ENCODE assay signal across 28 cellular contexts in genomic region chr11:104782377-104782754, GRCh38.
"Had no signal": no experiment of that assay in that cellular context is flagged by ENCODE, and none has a peak within 500 bp of the region (broad histone marks: within the 10 kb centered on the region; RNA-seq: fewer than 3 reads in every experiment).

No MANE protein-coding gene starts in this region.

- FAIRE-seq: bronchial epithelial cell, frontal cortex had no signal

- H3K4me3 Mint-ChIP-seq: activated CD4-positive, alpha-beta memory T cell treated with anti-CD3 and anti-CD28 coated beads, Interleukin-2, amount 10 ng/mL, durations not matched to agents 7 days and 5 days; activated CD4-positive, alpha-beta T cell treated with anti-CD3 and anti-CD28 coated beads, Interleukin-2, amount 10 ng/mL, durations not matched to agents 24 days and 14 days; activated naive CD4-positive, alpha-beta T cell treated with anti-CD3 and anti-CD28 coated beads, Interleukin-2, amount 50 U/mL, for 24 hours; activated naive CD8-positive, alpha-beta T cell treated with anti-CD3 and anti-CD28 coated beads, Interleukin-2, amount 50 U/mL, for 24 hours; activated T-cell treated with anti-CD3 and anti-CD28 coated beads, Interleukin-2, amount 50 U/mL, for 24 hours; central memory CD8-positive, alpha-beta T cell; dendritic cell treated with granulocyte-macrophage colony-stimulating factor and Interleukin-4, amounts not matched to agents 40 ng/mL and 50 ng/mL, for 4 days; immature natural killer cell; naive thymus-derived CD4-positive, alpha-beta T cell; stimulated activated effector memory CD8-positive, alpha-beta T cell treated with anti-CD3 and anti-CD28 coated beads, Interleukin-12 subunit alpha, Interleukin-12 subunit beta, amount 100 ng/mL, for 72 hours; stimulated activated naive CD8-positive, alpha-beta T cell treated with anti-CD3 and anti-CD28 coated beads, Interleukin-15, Interleukin-2, amounts not matched to agents 100 ng/mL and 50 ng/mL, for 24 hours; T-helper 1 cell treated with Interleukin-12 subunit alpha and Interleukin-12 subunit beta and Interleukin-4 antibody, amounts not matched to agents 30 μg/mL and 1 μg/mL, for 36 hours; type B pancreatic cell had no signal

- H3K36me3 Mint-ChIP-seq: activated naive CD4-positive, alpha-beta T cell treated with anti-CD3 and anti-CD28 coated beads, Interleukin-2, amount 50 U/mL, for 24 hours; immature natural killer cell; naive thymus-derived CD4-positive, alpha-beta T cell; stimulated activated effector memory CD8-positive, alpha-beta T cell treated with anti-CD3 and anti-CD28 coated beads, Interleukin-12 subunit alpha, Interleukin-12 subunit beta, amount 100 ng/mL, for 72 hours had no signal

- DNase-seq: activated CD4-positive, alpha-beta memory T cell treated with anti-CD3 and anti-CD28 coated beads, Interleukin-2, amount 10 ng/mL, durations not matched to agents 7 days and 5 days; activated CD4-positive, alpha-beta T cell treated with anti-CD3 and anti-CD28 coated beads, Interleukin-2, amount 10 ng/mL, durations not matched to agents 24 days and 14 days; activated CD4-positive, CD25-positive, alpha-beta regulatory T cell treated with anti-CD3 and anti-CD28 coated beads, Interleukin-2, amount 50 U/mL, for 72 hours; activated CD8-positive, alpha-beta memory T cell treated with anti-CD3 and anti-CD28 coated beads, Interleukin-2, amount 50 U/mL, for 48 hours; activated gamma-delta T cell; activated naive CD8-positive, alpha-beta T cell treated with anti-CD3 and anti-CD28 coated beads, Interleukin-2, amount 50 U/mL, for 24 hours; activated T-cell treated with anti-CD3 and anti-CD28 coated beads, Interleukin-2, amount 50 U/mL, for 24 hours; esophagus squamous epithelium; immature natural killer cell; midbrain; naive thymus-derived CD4-positive, alpha-beta T cell; ovary; stimulated activated CD4-positive, alpha-beta T cell treated with anti-CD3 and anti-CD28 coated beads, Interleukin-12 subunit alpha, Interleukin-12 subunit beta, amount 100 ng/mL, for 4 hours; stimulated activated CD4-positive, alpha-beta T cell treated with anti-CD3 and anti-CD28 coated beads, Interleukin-4, amount 100 ng/mL, for 24 hours; T-helper 9 cell; uterus; WERI-Rb-1 had no signal

- H3K4me1 Mint-ChIP-seq: activated CD4-positive, alpha-beta memory T cell treated with anti-CD3 and anti-CD28 coated beads, Interleukin-2, amount 10 ng/mL, durations not matched to agents 7 days and 5 days; activated CD4-positive, alpha-beta T cell treated with anti-CD3 and anti-CD28 coated beads, Interleukin-2, amount 10 ng/mL, durations not matched to agents 24 days and 14 days; activated naive CD8-positive, alpha-beta T cell treated with anti-CD3 and anti-CD28 coated beads, Interleukin-2, amount 50 U/mL, for 24 hours; central memory CD8-positive, alpha-beta T cell; immature natural killer cell; stimulated activated effector memory CD8-positive, alpha-beta T cell treated with anti-CD3 and anti-CD28 coated beads, Interleukin-12 subunit alpha, Interleukin-12 subunit beta, amount 100 ng/mL, for 72 hours had no signal

- H3K27ac Mint-ChIP-seq: activated CD4-positive, alpha-beta memory T cell treated with anti-CD3 and anti-CD28 coated beads, Interleukin-2, amount 10 ng/mL, durations not matched to agents 7 days and 5 days; activated CD4-positive, alpha-beta T cell treated with anti-CD3 and anti-CD28 coated beads, Interleukin-2, amount 10 ng/mL, durations not matched to agents 24 days and 14 days; activated naive CD4-positive, alpha-beta T cell treated with anti-CD3 and anti-CD28 coated beads, Interleukin-2, amount 50 U/mL, for 24 hours; activated naive CD8-positive, alpha-beta T cell treated with anti-CD3 and anti-CD28 coated beads, Interleukin-2, amount 50 U/mL, for 24 hours; activated T-cell treated with anti-CD3 and anti-CD28 coated beads, Interleukin-2, amount 50 U/mL, for 24 hours; dendritic cell treated with granulocyte-macrophage colony-stimulating factor and Interleukin-4, amounts not matched to agents 40 ng/mL and 50 ng/mL, for 4 days; immature natural killer cell; naive thymus-derived CD4-positive, alpha-beta T cell; progenitor cell of endocrine pancreas; stimulated activated effector memory CD8-positive, alpha-beta T cell treated with anti-CD3 and anti-CD28 coated beads, Interleukin-12 subunit alpha, Interleukin-12 subunit beta, amount 100 ng/mL, for 72 hours; stimulated activated naive CD8-positive, alpha-beta T cell treated with anti-CD3 and anti-CD28 coated beads, Interleukin-15, Interleukin-2, amounts not matched to agents 100 ng/mL and 50 ng/mL, for 24 hours; T-helper 1 cell treated with Interleukin-12 subunit alpha and Interleukin-12 subunit beta and Interleukin-4 antibody, amounts not matched to agents 30 μg/mL and 1 μg/mL, for 36 hours; type B pancreatic cell had no signal

- ATAC-seq: activated naive CD8-positive, alpha-beta T cell treated with anti-CD3 and anti-CD28 coated beads, Interleukin-2, amount 50 U/mL, for 24 hours; naive thymus-derived CD4-positive, alpha-beta T cell; sciatic nerve; stimulated activated effector memory CD8-positive, alpha-beta T cell treated with anti-CD3 and anti-CD28 coated beads, Interleukin-12 subunit alpha, Interleukin-12 subunit beta, amount 100 ng/mL, for 72 hours had no signal

- H3K9me3 Mint-ChIP-seq: activated CD4-positive, alpha-beta memory T cell treated with anti-CD3 and anti-CD28 coated beads, Interleukin-2, amount 10 ng/mL, durations not matched to agents 7 days and 5 days; activated naive CD4-positive, alpha-beta T cell treated with anti-CD3 and anti-CD28 coated beads, Interleukin-2, amount 50 U/mL, for 24 hours; activated naive CD8-positive, alpha-beta T cell treated with anti-CD3 and anti-CD28 coated beads, Interleukin-2, amount 50 U/mL, for 24 hours; activated T-cell treated with anti-CD3 and anti-CD28 coated beads, Interleukin-2, amount 50 U/mL, for 24 hours; central memory CD8-positive, alpha-beta T cell; dendritic cell treated with granulocyte-macrophage colony-stimulating factor and Interleukin-4, amounts not matched to agents 40 ng/mL and 50 ng/mL, for 4 days; immature natural killer cell; naive thymus-derived CD4-positive, alpha-beta T cell; stimulated activated effector memory CD8-positive, alpha-beta T cell treated with anti-CD3 and anti-CD28 coated beads, Interleukin-12 subunit alpha, Interleukin-12 subunit beta, amount 100 ng/mL, for 72 hours; stimulated activated naive CD8-positive, alpha-beta T cell treated with anti-CD3 and anti-CD28 coated beads, Interleukin-15, Interleukin-2, amounts not matched to agents 100 ng/mL and 50 ng/mL, for 24 hours; T-helper 1 cell treated with Interleukin-12 subunit alpha and Interleukin-12 subunit beta and Interleukin-4 antibody, amounts not matched to agents 30 μg/mL and 1 μg/mL, for 36 hours had no signal

- H3K27me3 Mint-ChIP-seq: activated CD4-positive, alpha-beta memory T cell treated with anti-CD3 and anti-CD28 coated beads, Interleukin-2, amount 10 ng/mL, durations not matched to agents 7 days and 5 days; activated CD4-positive, alpha-beta T cell treated with anti-CD3 and anti-CD28 coated beads, Interleukin-2, amount 10 ng/mL, durations not matched to agents 24 days and 14 days; activated naive CD4-positive, alpha-beta T cell treated with anti-CD3 and anti-CD28 coated beads, Interleukin-2, amount 50 U/mL, for 24 hours; activated naive CD8-positive, alpha-beta T cell treated with anti-CD3 and anti-CD28 coated beads, Interleukin-2, amount 50 U/mL, for 24 hours; activated T-cell treated with anti-CD3 and anti-CD28 coated beads, Interleukin-2, amount 50 U/mL, for 24 hours; central memory CD8-positive, alpha-beta T cell; dendritic cell treated with granulocyte-macrophage colony-stimulating factor and Interleukin-4, amounts not matched to agents 40 ng/mL and 50 ng/mL, for 4 days; naive thymus-derived CD4-positive, alpha-beta T cell; progenitor cell of endocrine pancreas; stimulated activated naive CD8-positive, alpha-beta T cell treated with anti-CD3 and anti-CD28 coated beads, Interleukin-15, Interleukin-2, amounts not matched to agents 100 ng/mL and 50 ng/mL, for 24 hours; type B pancreatic cell had no signal
